Comparison of ENCODE assay signal across 28 cellular contexts in genomic region chr17:18109935-18110334, GRCh38.
"Had no signal": no experiment of that assay in that cellular context is flagged by ENCODE, and none has a peak within 500 bp of the region (broad histone marks: within the 10 kb centered on the region; RNA-seq: fewer than 3 reads in every experiment).

No MANE protein-coding gene starts in this region.

- H3K4me1 ChIP-seq: adrenal gland, body of pancreas, heart right ventricle, upper lobe of left lung, vagina had no signal

- H3K9me3 ChIP-seq: adrenal gland, body of pancreas, heart right ventricle, upper lobe of left lung, vagina had no signal

- H3K4me1 Mint-ChIP-seq: activated CD4-positive, alpha-beta T cell treated with anti-CD3 and anti-CD28 coated beads, Interleukin-2, amount 10 ng/mL, durations not matched to agents 7 days and 5 days had no signal

- H3K27ac Mint-ChIP-seq: activated CD4-positive, alpha-beta T cell treated with anti-CD3 and anti-CD28 coated beads, Interleukin-2, amount 10 ng/mL, durations not matched to agents 7 days and 5 days; activated T-cell treated with anti-CD3 and anti-CD28 coated beads, Interleukin-2, amount 50 U/mL, for 72 hours; mesothelial cell of epicardium; stimulated activated naive CD8-positive, alpha-beta T cell treated with anti-CD3 and anti-CD28 coated beads, Interleukin-15, Interleukin-2, amounts not matched to agents 100 ng/mL and 50 ng/mL, for 24 hours; T-helper 17 cell had no signal

- H3K27me3 ChIP-seq: adrenal gland, body of pancreas, cardiac muscle cell, dorsolateral prefrontal cortex, heart right ventricle, upper lobe of left lung, vagina had no signal

- H3K27me3 Mint-ChIP-seq: activated CD4-positive, alpha-beta T cell treated with anti-CD3 and anti-CD28 coated beads, Interleukin-2, amount 10 ng/mL, durations not matched to agents 7 days and 5 days; stimulated activated naive CD8-positive, alpha-beta T cell treated with anti-CD3 and anti-CD28 coated beads, Interleukin-15, Interleukin-2, amounts not matched to agents 100 ng/mL and 50 ng/mL, for 24 hours; T-helper 17 cell had no signal

- H3K4me3 ChIP-seq: adrenal gland, body of pancreas, cardiac muscle cell, coronary artery, dorsolateral prefrontal cortex, heart right ventricle, upper lobe of left lung, vagina had no signal

- DNase-seq: activated CD4-positive, alpha-beta T cell treated with anti-CD3 and anti-CD28 coated beads for 1 hour; activated CD4-positive, alpha-beta T cell treated with anti-CD3 and anti-CD28 coated beads, Interleukin-2, amount 10 ng/mL, durations not matched to agents 7 days and 5 days; activated naive CD4-positive, alpha-beta T cell; activated T-cell treated with anti-CD3 and anti-CD28 coated beads for 4 hours; activated T-cell treated with anti-CD3 and anti-CD28 coated beads, Interleukin-2, amount 50 U/mL, for 72 hours; adrenal gland; aorta; body of pancreas; dorsolateral prefrontal cortex; effector memory CD4-positive, alpha-beta T cell; erythroblast; heart right ventricle; naive B cell; posterior cingulate gyrus; right cardiac atrium; stimulated activated CD4-positive, alpha-beta T cell treated with anti-CD3 and anti-CD28 coated beads, Interleukin-15, amount 100 ng/mL, for 24 hours; stimulated activated CD4-positive, alpha-beta T cell treated with anti-CD3 and anti-CD28 coated beads, Interleukin-2, amount 100 ng/mL, for 24 hours; substantia nigra; T-helper 17 cell; T1000; upper lobe of left lung had no signal

- H3K36me3 Mint-ChIP-seq: activated naive CD4-positive, alpha-beta T cell treated with anti-CD3 and anti-CD28 coated beads, Interleukin-2, amount 50 U/mL, for 72 hours; mesothelial cell of epicardium; naive B cell had no signal

- H3K9me3 Mint-ChIP-seq: activated CD4-positive, alpha-beta T cell treated with anti-CD3 and anti-CD28 coated beads, Interleukin-2, amount 10 ng/mL, durations not matched to agents 7 days and 5 days; activated naive CD4-positive, alpha-beta T cell treated with anti-CD3 and anti-CD28 coated beads, Interleukin-2, amount 50 U/mL, for 72 hours; activated T-cell treated with anti-CD3 and anti-CD28 coated beads, Interleukin-2, amount 50 U/mL, for 72 hours; mesothelial cell of epicardium; naive B cell; neural crest cell; stimulated activated naive CD8-positive, alpha-beta T cell treated with anti-CD3 and anti-CD28 coated beads, Interleukin-15, Interleukin-2, amounts not matched to agents 100 ng/mL and 50 ng/mL, for 24 hours had no signal

- ATAC-seq: activated naive CD4-positive, alpha-beta T cell treated with anti-CD3 and anti-CD28 coated beads, Interleukin-2, amount 50 U/mL, for 72 hours; activated T-cell treated with anti-CD3 and anti-CD28 coated beads, Interleukin-2, amount 50 U/mL, for 72 hours; body of pancreas; T-helper 17 cell had no signal

- H3K27ac ChIP-seq: adrenal gland, body of pancreas, cardiac muscle cell, coronary artery, dorsolateral prefrontal cortex, heart right ventricle, upper lobe of left lung, vagina had no signal

- H3K4me3 Mint-ChIP-seq: activated CD4-positive, alpha-beta T cell treated with anti-CD3 and anti-CD28 coated beads, Interleukin-2, amount 10 ng/mL, durations not matched to agents 7 days and 5 days; activated T-cell treated with anti-CD3 and anti-CD28 coated beads, Interleukin-2, amount 50 U/mL, for 72 hours; mesothelial cell of epicardium; naive B cell; neural crest cell; stimulated activated naive CD8-positive, alpha-beta T cell treated with anti-CD3 and anti-CD28 coated beads, Interleukin-15, Interleukin-2, amounts not matched to agents 100 ng/mL and 50 ng/mL, for 24 hours; T-helper 17 cell had no signal
